Comparison of ENCODE assay signal across 9 cellular contexts in the genomic region with DNA sequence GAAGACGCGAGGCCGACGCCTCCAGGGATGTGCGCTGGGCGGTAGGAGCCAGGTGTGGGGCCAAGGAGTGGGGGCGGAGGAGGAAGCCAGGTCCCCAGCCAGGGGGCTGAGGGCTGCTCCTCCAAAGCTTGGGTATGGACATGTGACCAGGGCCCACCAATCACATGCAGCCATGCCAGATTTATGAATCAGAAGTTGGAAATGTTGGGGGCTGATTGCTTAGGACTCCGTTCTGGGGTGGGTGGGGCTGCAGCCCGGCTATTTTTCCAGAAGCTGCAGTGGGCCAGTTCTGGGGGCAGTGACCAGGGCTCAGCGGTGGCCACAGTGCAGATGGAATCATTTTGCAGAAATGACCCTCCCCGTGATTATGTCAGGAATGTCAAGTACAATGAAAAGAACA.
A peak's percentile ranks its signal among the peaks of the same experiment; 100 is the strongest.
DNase-seq lines count a peak whose midpoint lies in the region; ATAC-seq and TF ChIP-seq lines count a peak whose summit lies in the region.
"Had no signal": no experiment of that assay in that cellular context is flagged by ENCODE, and none has a peak within 500 bp of the region (broad histone marks: within the 10 kb centered on the region; RNA-seq: fewer than 3 reads in every experiment).

No MANE protein-coding gene starts in this region.

- DNase-seq in GM23338 (ENCODE audit: low spot score) (no peak), T1000 (lab: John Stamatoyannopoulos, UW) (peak; percentile 71), hepatocyte (ENCODE audit: low spot score) (peak; percentile 54), thoracic aorta (ENCODE audit: low spot score) (no peak), KBM-7 (no peak)
- DNase-seq: naive B cell had no signal

- H3K27me3 Mint-ChIP-seq in GM23338 (ENCODE audit: insufficient read depth, low read depth, poor library complexity), result peaks cover 6% of the 10 kb centered on the region

- WGBS in hepatocyte (ENCODE audit: low lambda C conversion rate, missing lambda C conversion rate), result 71% methylated on average over 11 of the region's 11 CpGs

- H3K36me3 Mint-ChIP-seq in GM23338 (ENCODE audit: low read depth), result no peaks in the 10 kb centered on the region; the same call in 2 of the 3 replicates
- H3K36me3 Mint-ChIP-seq: naive B cell had no signal

- peaks cover 15% of the 10 kb centered on the region for H3K4me1 Mint-ChIP-seq in GM23338

- in situ Hi-C loops in KBM-7 (cut with MboI; ENCODE audit: low pct_unique_long_range_greater_than_20kb, low sequenced_read_pairs), result no loop called here

- H2AFZ ChIP-seq in GM23338 (peak overlapping the region; percentile 95; the same call in 1 of the 2 replicates), hepatocyte (no peak overlapping the region)

- no peak overlapping the region for H3K4me3 Mint-ChIP-seq in GM23338

- H3K9me3 Mint-ChIP-seq in GM23338, result no peaks in the 10 kb centered on the region; the same call in 2 of the 3 replicates

- H3K9me2 ChIP-seq in GM23338 (ENCODE audit: insufficient read depth), result no peaks in the 10 kb centered on the region
- no peaks in the 10 kb centered on the region for H3K9me2 ChIP-seq in hepatocyte (replicated peaks; ENCODE audit: insufficient read depth)

- no peak for TF ChIP-seq POLR2A in GM18505 (IDR thresholded peaks at IDR 0.05; ENCODE audit: borderline replicate concordance, extremely low read depth, insufficient read depth, insufficient read length)

- H3F3A ChIP-seq in GM23338 (replicated peaks; ENCODE audit: low read depth), result no peaks in the 10 kb centered on the region; the same call in 1 of the 2 replicates

- H3K79me2 ChIP-seq in GM23338 (replicated peaks; ENCODE audit: insufficient read depth), result no peaks in the 10 kb centered on the region
- H3K79me2 ChIP-seq in hepatocyte, result no peaks in the 10 kb centered on the region

- no peaks in the 10 kb centered on the region for H4K20me1 ChIP-seq in GM23338 (replicated peaks; ENCODE audit: insufficient read depth)
- H4K20me1 ChIP-seq in hepatocyte (ENCODE audit: insufficient read depth, poor library complexity, severe bottlenecking), result no peaks in the 10 kb centered on the region

- no peak overlapping the region; the same call in 1 of the 2 replicates for H3K27ac ChIP-seq in GM23338 (ENCODE audit: low read depth)
- peak overlapping the region; percentile 89 for H3K27ac ChIP-seq in hepatocyte
- H3K27ac ChIP-seq in thoracic aorta, result peak overlapping the region; percentile 48 to 80

- H3K4me3 ChIP-seq in GM23338, result no peak overlapping the region
- H3K4me3 ChIP-seq in hepatocyte, result no peak overlapping the region
- peak overlapping the region; percentile 25 for H3K4me3 ChIP-seq in thoracic aorta
- H3K4me3 ChIP-seq: SK-N-MC had no signal

- H3K27ac Mint-ChIP-seq in GM23338, result no peak overlapping the region; the same call in 1 of the 2 replicates

- H3K4me1 ChIP-seq in GM23338 (ENCODE audit: insufficient read depth) (no peaks in the 10 kb centered on the region), hepatocyte (ENCODE audit: insufficient read depth) (peaks cover 28% of the 10 kb centered on the region), thoracic aorta (ENCODE audit: control insufficient read depth in 1 of 2, low read depth in 2 of 2) (peaks cover 28 to 41% of the 10 kb centered on the region in 2 donors)

- H3K4me2 ChIP-seq in GM23338 (no peak overlapping the region), hepatocyte (no peak overlapping the region)

- H3K9me3 ChIP-seq in hepatocyte (ENCODE audit: low read depth) (no peaks in the 10 kb centered on the region), thoracic aorta (no peaks in the 10 kb centered on the region)

- H3K36me3 ChIP-seq in GM23338 (ENCODE audit: insufficient read depth), result no peaks in the 10 kb centered on the region
- H3K36me3 ChIP-seq in hepatocyte (replicated peaks; ENCODE audit: insufficient read depth, low read depth), result no peaks in the 10 kb centered on the region
- no peaks in the 10 kb centered on the region for H3K36me3 ChIP-seq in thoracic aorta

- TF ChIP-seq CTCF in GM23338 (conservative IDR thresholded peaks at IDR 0.05; ENCODE audit: low read depth in 2 of 2) (no peak), hepatocyte (IDR thresholded peaks at IDR 0.05; ENCODE audit: poor library complexity) (no peak), thoracic aorta (IDR thresholded peaks at IDR 0.05) (no peak)

- ATAC-seq in GM23338, result peak; percentile 50
- no peak for ATAC-seq in thoracic aorta (ENCODE audit: insufficient number of reproducible peaks, low FRiP score, low read depth)
- ATAC-seq in HG02973 (IDR thresholded peaks at IDR 0.05; ENCODE audit: unreplicated experiment), result no peak
- no peak for ATAC-seq in GM18505 (IDR thresholded peaks at IDR 0.05; ENCODE audit: unreplicated experiment)

- no peaks in the 10 kb centered on the region for H3K27me3 ChIP-seq in GM23338 (ENCODE audit: insufficient read depth)
- H3K27me3 ChIP-seq in hepatocyte, result no peaks in the 10 kb centered on the region
- no peaks in the 10 kb centered on the region for H3K27me3 ChIP-seq in thoracic aorta (replicated peaks; ENCODE audit: insufficient read depth)

TF ChIP-seq in GM23338, 12 proteins besides CTCF, POLR2A, EP300 and RAD21 (continues in another document):
- TF ChIP-seq POLR2AphosphoS5 (IDR thresholded peaks at IDR 0.05; ENCODE audit: low read depth) (no peak), EZH2phosphoT487 (IDR thresholded peaks at IDR 0.05; ENCODE audit: unreplicated experiment) (no peak), ZNF114 (CRISPR knock-in tag; IDR thresholded peaks at IDR 0.05) (no peak)
- TF ChIP-seq, protein P1, sequence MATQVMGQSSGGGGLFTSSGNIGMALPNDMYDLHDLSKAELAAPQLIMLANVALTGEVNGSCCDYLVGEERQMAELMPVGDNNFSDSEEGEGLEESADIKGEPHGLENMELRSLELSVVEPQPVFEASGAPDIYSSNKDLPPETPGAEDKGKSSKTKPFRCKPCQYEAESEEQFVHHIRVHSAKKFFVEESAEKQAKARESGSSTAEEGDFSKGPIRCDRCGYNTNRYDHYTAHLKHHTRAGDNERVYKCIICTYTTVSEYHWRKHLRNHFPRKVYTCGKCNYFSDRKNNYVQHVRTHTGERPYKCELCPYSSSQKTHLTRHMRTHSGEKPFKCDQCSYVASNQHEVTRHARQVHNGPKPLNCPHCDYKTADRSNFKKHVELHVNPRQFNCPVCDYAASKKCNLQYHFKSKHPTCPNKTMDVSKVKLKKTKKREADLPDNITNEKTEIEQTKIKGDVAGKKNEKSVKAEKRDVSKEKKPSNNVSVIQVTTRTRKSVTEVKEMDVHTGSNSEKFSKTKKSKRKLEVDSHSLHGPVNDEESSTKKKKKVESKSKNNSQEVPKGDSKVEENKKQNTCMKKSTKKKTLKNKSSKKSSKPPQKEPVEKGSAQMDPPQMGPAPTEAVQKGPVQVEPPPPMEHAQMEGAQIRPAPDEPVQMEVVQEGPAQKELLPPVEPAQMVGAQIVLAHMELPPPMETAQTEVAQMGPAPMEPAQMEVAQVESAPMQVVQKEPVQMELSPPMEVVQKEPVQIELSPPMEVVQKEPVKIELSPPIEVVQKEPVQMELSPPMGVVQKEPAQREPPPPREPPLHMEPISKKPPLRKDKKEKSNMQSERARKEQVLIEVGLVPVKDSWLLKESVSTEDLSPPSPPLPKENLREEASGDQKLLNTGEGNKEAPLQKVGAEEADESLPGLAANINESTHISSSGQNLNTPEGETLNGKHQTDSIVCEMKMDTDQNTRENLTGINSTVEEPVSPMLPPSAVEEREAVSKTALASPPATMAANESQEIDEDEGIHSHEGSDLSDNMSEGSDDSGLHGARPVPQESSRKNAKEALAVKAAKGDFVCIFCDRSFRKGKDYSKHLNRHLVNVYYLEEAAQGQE (IDR thresholded peaks at IDR 0.05; ENCODE audit: unreplicated experiment), result no peak

Comparison
In these comparisons a context has a peak if more than half of its experiments do, and no peak if none do; other contexts are left out.
1. DNase-seq: peak in T1000 (single experiment) and hepatocyte (single experiment); none in GM23338 (single experiment), thoracic aorta (single experiment) and KBM-7 (single experiment).